In the genomic region with DNA sequence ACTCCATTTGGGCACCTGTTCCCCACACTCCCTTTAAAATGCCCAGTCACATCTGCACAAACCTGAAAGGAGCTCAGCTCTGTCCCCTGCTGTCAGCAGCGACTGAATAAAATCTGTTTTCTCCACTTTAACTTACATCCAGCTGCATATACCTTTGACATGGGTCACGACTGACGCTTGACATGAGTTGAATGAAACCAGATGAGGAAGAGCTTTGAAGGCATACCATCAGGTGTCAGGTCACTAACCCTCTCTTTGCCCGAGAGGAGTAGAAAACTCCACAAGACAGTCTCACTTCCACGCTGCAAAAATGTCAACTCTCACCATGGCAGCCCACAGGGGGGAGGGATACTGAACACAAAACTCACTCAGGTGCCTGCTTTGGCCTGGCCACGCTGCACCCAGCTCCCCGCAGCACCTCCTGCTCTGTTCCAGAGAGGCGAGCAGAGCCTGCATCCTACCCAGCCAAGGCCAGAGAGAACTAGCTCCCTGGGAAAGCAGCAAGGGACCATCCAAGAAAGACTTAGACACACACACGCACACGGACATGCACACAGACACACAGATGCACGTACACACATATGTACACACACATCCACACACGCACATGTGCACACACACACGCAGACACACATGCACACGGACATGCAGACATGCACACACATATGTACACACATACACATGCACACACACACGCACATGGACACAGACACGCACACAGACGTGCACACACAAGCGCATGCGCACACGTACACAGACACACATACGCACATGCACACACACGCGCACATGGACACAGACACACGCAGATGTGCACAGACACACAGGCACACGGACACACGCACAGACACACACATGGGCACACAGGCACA, we compare ENCODE assay signal across 16 cellular contexts.
DNase-seq lines count a peak whose midpoint lies in the region; ATAC-seq, FAIRE-seq and TF ChIP-seq lines count a peak whose summit lies in the region.
"Had no signal": no experiment of that assay in that cellular context is flagged by ENCODE, and none has a peak within 500 bp of the region (broad histone marks: within the 10 kb centered on the region; RNA-seq: fewer than 3 reads in every experiment).

No MANE protein-coding gene starts in this region.

- H3K9me3 Mint-ChIP-seq in CD4-positive, alpha-beta T cell: no peaks in the 10 kb centered on the region
- H3K9me3 Mint-ChIP-seq: CD8-positive, alpha-beta T cell had no signal

- H3K36me3 ChIP-seq in prostate gland: no peaks in the 10 kb centered on the region

- H3K4me1 Mint-ChIP-seq in CD4-positive, alpha-beta T cell (ENCODE audit: low read depth): peaks cover 59% of the 10 kb centered on the region

- H3K4me1 ChIP-seq in prostate gland (replicated peaks): no peaks in the 10 kb centered on the region

- H3K27me3 ChIP-seq in CD4-positive, alpha-beta T cell (ENCODE audit: control insufficient read depth, insufficient read depth, low read length): no peaks in the 10 kb centered on the region
- H3K27me3 ChIP-seq in prostate gland (replicated peaks; ENCODE audit: insufficient read depth): no peaks in the 10 kb centered on the region
- H3K27me3 ChIP-seq: body of pancreas had no signal

- intact Hi-C loops in CD4-positive, alpha-beta T cell (cut with DNase I, micrococcal nuclease): no loop called here
- intact Hi-C loops in posterior vena cava (cut with DNase I) (loop anchor here in 1 of 2 donors (2.0 kb wide), 1 partner anchor 39 kb away; no protein-coding TSS in a partner anchor), prostate gland (cut with DNase I) (no loop called here)

- peak overlapping the region; percentile 86 for H3K27ac Mint-ChIP-seq in CD4-positive, alpha-beta T cell

- ATAC-seq in CD4-positive, alpha-beta T cell (ENCODE audit: poor library complexity): no peak
- ATAC-seq: body of pancreas had no signal

- 95% methylated on average over 26 of the region's 26 CpGs for WGBS in prostate gland

- peak overlapping the region; percentile 18 for H3K4me3 Mint-ChIP-seq in CD4-positive, alpha-beta T cell
- H3K4me3 Mint-ChIP-seq: CD8-positive, alpha-beta T cell had no signal

- no peaks in the 10 kb centered on the region for H3K9me3 ChIP-seq in CD4-positive, alpha-beta T cell (ENCODE audit: control insufficient read depth, low read length)
- no peaks in the 10 kb centered on the region for H3K9me3 ChIP-seq in prostate gland
- H3K9me3 ChIP-seq: body of pancreas had no signal

- CTCF ChIA-PET in CD4-positive, alpha-beta T cell (lab: Charles Lee): no interaction called here

- no peak overlapping the region for H3K27ac ChIP-seq in CD4-positive, alpha-beta T cell (ENCODE audit: low read depth, low read length)
- no peak overlapping the region for H3K27ac ChIP-seq in prostate gland
- H3K27ac ChIP-seq: body of pancreas had no signal

- no peaks in the 10 kb centered on the region for H3K27me3 Mint-ChIP-seq in CD4-positive, alpha-beta T cell

- FAIRE-seq in HTR-8/SVneo (lab: Jason Lieb, UNC): peak; percentile 99

- POLR2A ChIA-PET in CD4-positive, alpha-beta T cell (lab: Charles Lee): interaction anchor here (0.7 to 4.8 kb wide), 4 partner anchors 11 to 114 kb away, joined by 3 to 33 read pairs (median 5); no protein-coding TSS in a partner anchor

- H3K4me3 ChIP-seq in prostate gland: no peak overlapping the region
- H3K4me3 ChIP-seq: body of pancreas, lung had no signal

- peaks cover 5% of the 10 kb centered on the region for H3K36me3 Mint-ChIP-seq in CD4-positive, alpha-beta T cell (ENCODE audit: low read depth)

- TF ChIP-seq POLR2A in prostate gland (IDR thresholded peaks at IDR 0.05): no peak

- DNase-seq in CD4-positive, alpha-beta T cell: peak in 1 of 10 experiments; percentile 11
- DNase-seq in HTR-8/SVneo (ENCODE audit: insufficient read length, low spot score): no peak
- peak; percentile 47 for DNase-seq in islet precursor cell
- DNase-seq in posterior vena cava (ENCODE audit: low spot score): peak; percentile 30
- no peak for DNase-seq in activated CD8-positive, alpha-beta memory T cell treated with anti-CD3 and anti-CD28 coated beads, Interleukin-2, amount 50 U/mL, for 4 hours
- no peak for DNase-seq in prostate gland (ENCODE audit: low spot score)
- DNase-seq in RKO (ENCODE audit: low spot score): no peak
- DNase-seq in HCEC 1CT: no peak
- DNase-seq: effector CD8-positive, alpha-beta T cell; EL; NCI-H146; NCI-H446; stimulated activated CD4-positive, alpha-beta T cell treated with anti-CD3 and anti-CD28 coated beads, Interleukin-12 subunit alpha, Interleukin-12 subunit beta, amount 100 ng/mL, for 4 hours had no signal

- TF ChIP-seq CTCF in CD4-positive, alpha-beta T cell (IDR thresholded peaks at IDR 0.05): no peak
- no peak for TF ChIP-seq CTCF in prostate gland (IDR thresholded peaks at IDR 0.05)

Comparison
In these comparisons a context has a peak if more than half of its experiments do, and no peak if none do; other contexts are left out.
1. DNase-seq: peak in islet precursor cell (single experiment) and posterior vena cava (single experiment); none in HTR-8/SVneo (single experiment), activated CD8-positive, alpha-beta memory T cell treated with anti-CD3 and anti-CD28 coated beads, Interleukin-2, amount 50 U/mL, for 4 hours (single experiment), prostate gland (single experiment), RKO (single experiment) and HCEC 1CT (single experiment).